In the genomic region with DNA sequence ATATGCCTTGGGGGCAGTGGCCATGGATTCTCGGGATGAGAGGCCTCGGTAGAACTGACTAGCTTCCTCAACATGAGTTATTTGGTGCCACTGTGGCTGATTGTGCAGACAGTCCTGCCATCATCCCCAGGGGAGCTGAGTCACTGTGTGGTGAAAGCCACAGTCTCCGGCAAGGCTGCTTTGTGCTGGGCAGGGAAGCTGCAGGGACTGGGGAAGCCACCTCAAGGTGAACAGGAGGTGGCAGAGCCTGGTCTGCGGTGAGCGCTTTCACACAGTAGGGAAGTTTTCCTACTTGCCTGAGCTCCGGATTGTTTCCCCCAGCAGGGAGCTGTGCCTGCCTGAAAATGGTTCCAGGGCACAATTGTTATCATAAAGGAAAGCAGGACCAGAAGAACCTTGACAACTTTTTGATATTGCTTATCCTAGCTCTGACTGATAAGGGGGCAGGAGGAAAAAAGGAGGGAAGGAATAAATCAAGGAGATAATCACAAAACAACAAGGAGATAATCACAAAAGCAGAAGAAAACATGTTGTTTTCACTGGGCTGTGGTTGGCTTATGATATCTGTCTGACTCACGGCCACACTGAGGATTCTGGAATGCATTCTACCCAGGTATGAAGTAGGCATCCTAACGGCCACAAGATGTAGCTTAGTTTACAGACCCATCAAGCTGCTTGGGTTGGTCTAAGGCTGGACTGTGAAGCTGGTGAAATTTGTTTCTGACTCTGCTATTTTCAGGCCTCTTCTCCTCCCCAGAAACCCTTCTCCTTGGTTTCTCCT, we compare ENCODE assay signal across 9 cellular contexts. TPM values are rescaled to one million over a fixed set of nuclear protein-coding genes. Genes with fewer than 3 reads are reported as not detected.
DNase-seq lines count a peak whose midpoint lies in the region; ATAC-seq and TF ChIP-seq lines count a peak whose summit lies in the region.
"Had no signal": no experiment of that assay in that cellular context is flagged by ENCODE, and none has a peak within 500 bp of the region (broad histone marks: within the 10 kb centered on the region; RNA-seq: fewer than 3 reads in every experiment).

No MANE protein-coding gene starts in this region.

- no peaks in the 10 kb centered on the region; the same call in 1 of the 2 replicates for H3K36me3 Mint-ChIP-seq in HFFc6 (ENCODE audit: low read depth)

- peaks cover 12% of the 10 kb centered on the region; the same call in 1 of the 2 replicates for H3K9me3 Mint-ChIP-seq in HFFc6

- TF ChIP-seq POLR2A in uterus (IDR thresholded peaks at IDR 0.05), result no peak

- no peaks in the 10 kb centered on the region for H3K36me3 ChIP-seq in uterus

- no peaks in the 10 kb centered on the region for H3K9me3 ChIP-seq in uterus

- H3K4me1 Mint-ChIP-seq in HFFc6 (ENCODE audit: low read depth), result no peaks in the 10 kb centered on the region

- H3K27me3 ChIP-seq in uterus, result no peaks in the 10 kb centered on the region

- intact Hi-C loops in uterus (cut with DNase I; ENCODE audit: low total_unique reads), result no loop called here

- peaks cover 8% of the 10 kb centered on the region for H3K27me3 Mint-ChIP-seq in HFFc6 (ENCODE audit: insufficient read depth)

- H3K27ac ChIP-seq in uterus, result no peak overlapping the region
- H3K27ac ChIP-seq: parathyroid adenoma had no signal

- no peak overlapping the region; the same call in 1 of the 2 replicates for H3K4me3 Mint-ChIP-seq in HFFc6

- TF ChIP-seq CTCF in HFFc6 (IDR thresholded peaks at IDR 0.05) (no peak), foreskin fibroblast (IDR thresholded peaks at IDR 0.05; ENCODE audit: low read depth, low read length) (no peak), uterus (IDR thresholded peaks at IDR 0.05) (no peak)

- H3K4me3 ChIP-seq in foreskin fibroblast (ENCODE audit: low read depth in 1 of 2, low read length in 2 of 2) (no peak overlapping the region), uterus (no peak overlapping the region)

- peak; percentile 72 for DNase-seq in HFFc6
- peak; percentile 51 for DNase-seq in NCI-H226
- peak; percentile 49 to 59 for DNase-seq in activated CD8-positive, alpha-beta memory T cell treated with anti-CD3 and anti-CD28 coated beads for 4 hours (ENCODE audit: low read depth in 2 of 2)
- peak; percentile 59 to 77 for DNase-seq in foreskin fibroblast
- DNase-seq in stimulated activated CD8-positive, alpha-beta memory T cell treated with anti-CD3 and anti-CD28 coated beads, Interleukin-15, amount 100 ng/mL, for 1 hour (ENCODE audit: low read depth), result peak; percentile 54
- DNase-seq in NCI-H1105 (lab: John Stamatoyannopoulos, UW), result no peak
- no peak for DNase-seq in uterus

- H3K27ac Mint-ChIP-seq in HFFc6, result no peak overlapping the region; the same call in 1 of the 2 replicates

- peak; percentile 78 for ATAC-seq in GM18499 (IDR thresholded peaks at IDR 0.05; ENCODE audit: insufficient read depth, unreplicated experiment)

- no peaks in the 10 kb centered on the region for H3K4me1 ChIP-seq in uterus
- H3K4me1 ChIP-seq: parathyroid adenoma had no signal

RNA-seq across cellular contexts. Expression of a gene that starts 32.2 kb away (rescaled TPM):
- 1 to 10 TPM; 2.4 to 6.0 (median 2.8) TPM for total RNA-seq in HFFc6 (2021; fragmentation: NEBNext Ultra II Directional; extraction: Animal tissue kit (Norgen Biotek cat#: 25700))
- total RNA-seq in uterus, result 10 to 100 TPM in 2 of 4 donors, 1 to 10 TPM in 1, under 1 TPM in 1; 0.77 to 62.1 (median 10.3) TPM

Comparison
In these comparisons a context has a peak if more than half of its experiments do, and no peak if none do; other contexts are left out.
1. DNase-seq: peak in HFFc6 (single experiment), NCI-H226 (single experiment), activated CD8-positive, alpha-beta memory T cell treated with anti-CD3 and anti-CD28 coated beads for 4 hours (2 of 2), foreskin fibroblast (2 of 2) and stimulated activated CD8-positive, alpha-beta memory T cell treated with anti-CD3 and anti-CD28 coated beads, Interleukin-15, amount 100 ng/mL, for 1 hour (single experiment); none in NCI-H1105 (single experiment) and uterus (0 of 2).